ENCODE assay signal across 22 cellular contexts in genomic region chr4:146790515-146790914, GRCh38.
A peak's percentile ranks its signal among the peaks of the same experiment; 100 is the strongest.
DNase-seq lines count a peak whose midpoint lies in the region; ATAC-seq and TF ChIP-seq lines count a peak whose summit lies in the region.
"Had no signal": no experiment of that assay in that cellular context is flagged by ENCODE, and none has a peak within 500 bp of the region (broad histone marks: within the 10 kb centered on the region; RNA-seq: fewer than 3 reads in every experiment).

No MANE protein-coding gene starts in this region.

- peak; percentile 13 for DNase-seq in DMS53 (lab: John Stamatoyannopoulos, UW)
- DNase-seq in DMS53 treated with DMSO at 0.1 percent for 48 hours (lab: John Stamatoyannopoulos, UW; ENCODE audit: unreplicated experiment), result no peak
- no peak for DNase-seq in RWPE2 (ENCODE audit: low spot score)
- no peak for DNase-seq in trophoblast cell
- DNase-seq in glutamatergic neuron, result no peak
- DNase-seq in anterior cingulate cortex (lab: John Stamatoyannopoulos, UW), result no peak
- DNase-seq in NCI-H748 (lab: John Stamatoyannopoulos, UW; ENCODE audit: unreplicated experiment), result no peak
- DNase-seq: ACHN; CD4-positive, alpha-beta T cell; COR-L47; DMS153; GF-D8; Karpas-422; NCI-H1417; NCI-H1694 treated with DMSO at 0.1 percent for 48 hours; NCI-H510A; NCI-H748 treated with DMSO at 0.1 percent for 48 hours; Peyer's patch; Right ventricle myocardium superior had no signal

- H3K27me3 ChIP-seq in RWPE2 (ENCODE audit: insufficient read depth, poor library complexity, severe bottlenecking) (no peaks in the 10 kb centered on the region), trophoblast cell (ENCODE audit: insufficient read depth, low read length) (no peaks in the 10 kb centered on the region)
- H3K27me3 ChIP-seq: BLaER1, Peyer's patch had no signal

- H3K79me1 ChIP-seq in trophoblast cell (ENCODE audit: low read length), result no peaks in the 10 kb centered on the region

- H3K18ac ChIP-seq in trophoblast cell (ENCODE audit: low read length), result no peak overlapping the region

- H3K4me1 Mint-ChIP-seq in glutamatergic neuron (ENCODE audit: low read depth, unreplicated experiment), result peaks cover 17% of the 10 kb centered on the region

- no peak overlapping the region for H2BK12ac ChIP-seq in trophoblast cell (ENCODE audit: low read length)

- no peak overlapping the region for H2BK120ac ChIP-seq in trophoblast cell (ENCODE audit: insufficient read depth, low read length, poor library complexity)

- no peak overlapping the region for H3K14ac ChIP-seq in trophoblast cell (ENCODE audit: low read length)

- H3K36me3 Mint-ChIP-seq in glutamatergic neuron (ENCODE audit: unreplicated experiment), result no peaks in the 10 kb centered on the region

- no peaks in the 10 kb centered on the region for H3K27me3 Mint-ChIP-seq in glutamatergic neuron (ENCODE audit: unreplicated experiment)

- no peak overlapping the region for H4K91ac ChIP-seq in trophoblast cell (ENCODE audit: low read depth, low read length)

- H3K23ac ChIP-seq in trophoblast cell (ENCODE audit: low read length), result no peak overlapping the region

- ATAC-seq in RWPE2 (ENCODE audit: low read depth), result peak; percentile 77; the same call in 2 of the 3 replicates
- ATAC-seq in esophagus mucosa, result peak; percentile 86

- peak overlapping the region; percentile 70 for H3K9ac ChIP-seq in trophoblast cell (ENCODE audit: low read length)
- H3K9ac ChIP-seq: BLaER1 had no signal

- H3K36me3 ChIP-seq in RWPE2 (ENCODE audit: low read depth) (no peaks in the 10 kb centered on the region), trophoblast cell (ENCODE audit: control insufficient read depth in 1 of 2, insufficient read depth in 2 of 2, low read length in 2 of 2) (no peaks in the 10 kb centered on the region)
- H3K36me3 ChIP-seq: BLaER1, Peyer's patch had no signal

- H3K79me2 ChIP-seq in trophoblast cell (ENCODE audit: control insufficient read depth, insufficient read depth, low read length, poor library complexity), result no peaks in the 10 kb centered on the region

- H3K4me3 ChIP-seq in RWPE2 (ENCODE audit: severe bottlenecking) (no peak overlapping the region), trophoblast cell (ENCODE audit: low read depth, low read length) (no peak overlapping the region)
- H3K4me3 ChIP-seq: BLaER1, Peyer's patch had no signal

- H3K9me3 Mint-ChIP-seq in glutamatergic neuron (ENCODE audit: unreplicated experiment), result peaks cover 2% of the 10 kb centered on the region
- H3K9me3 Mint-ChIP-seq: CD4-positive, alpha-beta T cell had no signal

- no peak overlapping the region for H3K4me2 ChIP-seq in trophoblast cell (ENCODE audit: low read length)
- H3K4me2 ChIP-seq: BLaER1 had no signal

- no peak overlapping the region for H4K8ac ChIP-seq in trophoblast cell (ENCODE audit: low read depth, low read length)

- H2AFZ ChIP-seq in trophoblast cell (ENCODE audit: insufficient read depth, low read length, poor library complexity), result no peak overlapping the region

- no peak overlapping the region for H3K4ac ChIP-seq in trophoblast cell (ENCODE audit: low read depth, low read length)

- H4K12ac ChIP-seq in trophoblast cell (ENCODE audit: low read depth, low read length), result no peak overlapping the region

- H3K27ac ChIP-seq in RWPE2 (ENCODE audit: poor library complexity, severe bottlenecking) (no peak overlapping the region), trophoblast cell (ENCODE audit: low read depth, low read length) (no peak overlapping the region)
- H3K27ac ChIP-seq: 22Rv1, BLaER1, Peyer's patch had no signal

- H3K27ac Mint-ChIP-seq in glutamatergic neuron (ENCODE audit: unreplicated experiment), result no peak overlapping the region
- H3K27ac Mint-ChIP-seq: CD4-positive, alpha-beta T cell had no signal

- no peak for TF ChIP-seq CTCF in RWPE2 (IDR thresholded peaks at IDR 0.05; ENCODE audit: poor library complexity, severe bottlenecking)
- TF ChIP-seq CTCF in glutamatergic neuron (IDR thresholded peaks at IDR 0.05; ENCODE audit: partially characterized antibody, unreplicated experiment), result no peak

- H3K9me3 ChIP-seq in RWPE2 (ENCODE audit: severe bottlenecking), result no peaks in the 10 kb centered on the region
- H3K9me3 ChIP-seq in trophoblast cell (ENCODE audit: insufficient read depth, low read depth, low read length), result no peaks in the 10 kb centered on the region
- H3K9me3 ChIP-seq: BLaER1, Peyer's patch had no signal

- H3K4me3 Mint-ChIP-seq in glutamatergic neuron (ENCODE audit: unreplicated experiment), result no peak overlapping the region
- H3K4me3 Mint-ChIP-seq: CD4-positive, alpha-beta T cell had no signal

- H2AK5ac ChIP-seq in trophoblast cell (ENCODE audit: low read length), result no peak overlapping the region

- H3K4me1 ChIP-seq in RWPE2 (ENCODE audit: insufficient read depth, poor library complexity, severe bottlenecking), result no peaks in the 10 kb centered on the region
- no peaks in the 10 kb centered on the region for H3K4me1 ChIP-seq in trophoblast cell (ENCODE audit: control insufficient read depth in 1 of 2, insufficient read depth in 2 of 2, low read length in 2 of 2)
- H3K4me1 ChIP-seq: BLaER1, Peyer's patch had no signal

- no peak overlapping the region for H2BK5ac ChIP-seq in trophoblast cell (ENCODE audit: low read depth, low read length, poor library complexity)
